Comparison of ENCODE assay signal across 38 cellular contexts in the genomic region with DNA sequence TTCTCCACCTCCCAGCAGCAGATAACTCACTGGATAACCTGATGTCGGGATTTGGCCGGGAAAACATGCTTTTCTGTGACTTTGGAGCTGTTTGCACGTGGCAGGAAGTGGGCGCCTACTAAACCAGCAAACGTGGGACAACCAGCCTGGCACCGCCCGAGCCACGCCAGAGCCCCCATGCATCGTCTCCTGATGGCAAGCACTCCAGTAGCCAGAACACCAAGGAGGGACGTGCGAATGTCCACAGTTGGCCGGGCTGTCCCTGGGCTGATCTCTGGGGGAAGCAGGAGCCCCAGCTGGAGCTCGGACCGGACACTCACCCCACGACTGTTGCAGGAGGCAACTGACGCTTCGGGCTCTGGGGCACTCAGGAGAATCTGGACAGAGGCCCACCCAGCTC. TPM values are rescaled to one million over a fixed set of nuclear protein-coding genes. Genes with fewer than 3 reads are reported as not detected.
"Had no signal": no experiment of that assay in that cellular context is flagged by ENCODE, and none has a peak within 500 bp of the region (broad histone marks: within the 10 kb centered on the region; RNA-seq: fewer than 3 reads in every experiment).

No MANE protein-coding gene starts in this region.

- H3K9ac ChIP-seq: KMS-11 had no signal

- H3K4me2 ChIP-seq: KMS-11 had no signal

- H3K27ac ChIP-seq: KMS-11 had no signal

- DNase-seq: Karpas-422, Kasumi-1, MG63, MM.1S, MV-4-11, NCI-H1048, NCI-H1092, NCI-H1092 treated with DMSO at 0.1 percent for 48 hours, NCI-H1105, NCI-H1105 treated with DMSO at 0.1 percent for 48 hours, NCI-H1417, NCI-H1417 treated with DMSO at 0.1 percent for 48 hours, NCI-H1436, NCI-H1436 treated with DMSO at 0.1 percent for 48 hours, NCI-H146, NCI-H1694, NCI-H1694 treated with DMSO at 0.1 percent for 48 hours, NCI-H187, NCI-H187 treated with DMSO at 0.1 percent for 48 hours, NCI-H1930, NCI-H2029, NCI-H2029 treated with DMSO at 0.1 percent for 48 hours, NCI-H2081, NCI-H2081 treated with DMSO at 0.1 percent for 48 hours, NCI-H2107, NCI-H2171, NCI-H2171 treated with DMSO at 0.1 percent for 48 hours, NCI-H2227 treated with DMSO at 0.1 percent for 48 hours, NCI-H226, NCI-H345, NCI-H446, NCI-H446 treated with DMSO at 0.1 percent for 48 hours, NCI-H510A had no signal

- H3K9me3 ChIP-seq: MG63 had no signal

- H3K36me3 ChIP-seq: MG63 had no signal

- H3K4me3 ChIP-seq: MG63 had no signal

RNA-seq across cellular contexts. Expression of gene ADGRA1, which starts 7.1 kb away (rescaled TPM):
- total RNA-seq: LHCN-M2, M059J, MCF 10A, NCI-H460 had no signal
